In genomic region chr2:14872779-14873325, GRCh38 we compare ENCODE assay signal across 19 cellular contexts.
"Had no signal": no experiment of that assay in that cellular context is flagged by ENCODE, and none has a peak within 500 bp of the region (broad histone marks: within the 10 kb centered on the region; RNA-seq: fewer than 3 reads in every experiment).

No MANE protein-coding gene starts in this region.

- H3K9me3 ChIP-seq: prostate gland had no signal

- H3K4me3 ChIP-seq: gastrocnemius medialis, heart left ventricle, prostate gland, transverse colon had no signal

- FAIRE-seq: astrocyte, bronchial epithelial cell had no signal

- H3K4me1 ChIP-seq: gastrocnemius medialis, heart left ventricle, prostate gland, transverse colon had no signal

- H3K4me1 Mint-ChIP-seq: activated T-helper 17 cell treated with anti-CD3 and anti-CD28 coated beads, Interleukin-2, amount 50 U/mL, for 72 hours; endodermal cell; nephron had no signal

- ATAC-seq: activated T-helper 17 cell treated with anti-CD3 and anti-CD28 coated beads, Interleukin-2, amount 50 U/mL, for 72 hours; gastrocnemius medialis; heart left ventricle; right cardiac atrium had no signal

- H3K27me3 Mint-ChIP-seq: activated T-helper 17 cell treated with anti-CD3 and anti-CD28 coated beads, Interleukin-2, amount 50 U/mL, for 72 hours had no signal

- H3K36me3 ChIP-seq: gastrocnemius medialis, heart left ventricle, prostate gland, transverse colon had no signal

- H3K27ac ChIP-seq: gastrocnemius medialis, heart left ventricle, prostate gland, transverse colon had no signal

- H3K9me3 Mint-ChIP-seq: activated T-helper 17 cell treated with anti-CD3 and anti-CD28 coated beads, Interleukin-2, amount 50 U/mL, for 72 hours; T-helper 2 cell treated with Interferon-gamma antibody and Interleukin-4, amounts not matched to agents 5 μg/mL and 100 μg/mL, for 36 hours had no signal

- H3K27ac Mint-ChIP-seq: activated naive CD4-positive, alpha-beta T cell treated with anti-CD3 and anti-CD28 coated beads for 36 hours; activated T-helper 17 cell treated with anti-CD3 and anti-CD28 coated beads, Interleukin-2, amount 50 U/mL, for 72 hours; endodermal cell; nephron; T-helper 2 cell treated with Interferon-gamma antibody and Interleukin-4, amounts not matched to agents 5 μg/mL and 100 μg/mL, for 36 hours had no signal

- H3K4me3 Mint-ChIP-seq: activated naive CD4-positive, alpha-beta T cell treated with anti-CD3 and anti-CD28 coated beads for 36 hours; activated T-helper 17 cell treated with anti-CD3 and anti-CD28 coated beads, Interleukin-2, amount 50 U/mL, for 72 hours; endodermal cell; nephron; T-helper 2 cell treated with Interferon-gamma antibody and Interleukin-4, amounts not matched to agents 5 μg/mL and 100 μg/mL, for 36 hours had no signal

- DNase-seq: activated CD4-positive, alpha-beta T cell treated with anti-CD3 and anti-CD28 coated beads for 1 hour; activated naive CD4-positive, alpha-beta T cell treated with anti-CD3 and anti-CD28 coated beads for 36 hours; endodermal cell; gastrocnemius medialis; heart left ventricle; occipital lobe; right cardiac atrium; small intestine; stimulated activated CD4-positive, alpha-beta T cell treated with anti-CD3 and anti-CD28 coated beads, Interleukin-4, amount 100 ng/mL, for 4 hours; stimulated activated CD8-positive, alpha-beta memory T cell treated with anti-CD3 and anti-CD28 coated beads, Interleukin-4, amount 100 ng/mL, for 48 hours; stimulated activated naive CD4-positive, alpha-beta T cell treated with Interleukin-2 at 50 U/mL for 16 hours; substantia nigra; transverse colon had no signal

- H3K27me3 ChIP-seq: gastrocnemius medialis, heart left ventricle, transverse colon had no signal
